Comparison of ENCODE assay signal across 8 cellular contexts in genomic region chr1:230308039-230308438, GRCh38.
A peak's percentile ranks its signal among the peaks of the same experiment; 100 is the strongest.
DNase-seq lines count a peak whose midpoint lies in the region; ATAC-seq and TF ChIP-seq lines count a peak whose summit lies in the region.

No MANE protein-coding gene starts in this region.

- H3K9me3 ChIP-seq in mammary epithelial cell (replicated peaks; ENCODE audit: insufficient read depth, low read length) (no peaks in the 10 kb centered on the region), lung (ENCODE audit: control insufficient read depth in 2 of 2, insufficient read depth in 1 of 2, low read length in 1 of 2) (no peaks in the 10 kb centered on the region)

- H3K4me3 ChIP-seq in mammary epithelial cell (replicated peaks in 1 of 3; ENCODE audit: insufficient read depth in 1 of 3, low read depth in 2 of 3, low read length in 3 of 3) (no peak overlapping the region), lung (no peak overlapping the region)

- no peak overlapping the region for H2AFZ ChIP-seq in mammary epithelial cell (ENCODE audit: low read depth, low read length)

- H4K20me1 ChIP-seq in mammary epithelial cell (ENCODE audit: insufficient read depth, low read length): no peaks in the 10 kb centered on the region

- in situ Hi-C loops in mammary epithelial cell (cut with MboI; ENCODE audit: low sequenced_read_pairs in 2 of 2): loop anchor here (25.0 kb wide), 2 partner anchors 646 to 1046 kb away; partner anchors contain the start of gene RAB4A (in 1 of the 2)

- intact Hi-C loops in mammary epithelial cell (cut with micrococcal nuclease): no loop called here

- WGBS in mammary epithelial cell (ENCODE audit: low coverage, missing lambda C conversion rate): 50% methylated on average over 8 of the region's 8 CpGs
- 71 to 84% methylated on average over 8 of the region's 8 CpGs for whole genome bisulfite sequencing in lung, 2 donors

- H3K36me3 ChIP-seq in mammary epithelial cell (ENCODE audit: insufficient read depth, low read length) (no peaks in the 10 kb centered on the region), lung (ENCODE audit: control insufficient read depth in 2 of 2, insufficient read depth in 2 of 2, low read length in 2 of 2) (no peaks in the 10 kb centered on the region)

- H3K4me2 ChIP-seq in mammary epithelial cell (ENCODE audit: insufficient read depth, low read depth, low read length): no peak overlapping the region

- no peak overlapping the region for H3K9ac ChIP-seq in mammary epithelial cell (ENCODE audit: insufficient read depth, low read length)

- H3K27ac ChIP-seq in mammary epithelial cell (ENCODE audit: insufficient read depth, low read depth, low read length) (no peak overlapping the region), lung (ENCODE audit: low read depth in 1 of 2, low read length in 1 of 2) (no peak overlapping the region)

- H3K27me3 ChIP-seq in mammary epithelial cell (ENCODE audit: insufficient read depth, low read length) (no peaks in the 10 kb centered on the region), lung (ENCODE audit: control insufficient read depth, insufficient read depth) (no peaks in the 10 kb centered on the region)

- no peaks in the 10 kb centered on the region for H3K79me2 ChIP-seq in mammary epithelial cell (ENCODE audit: insufficient read depth, low read length)

- H3K4me1 ChIP-seq in mammary epithelial cell (ENCODE audit: insufficient read depth, low read length) (peaks cover 13% of the 10 kb centered on the region), lung (ENCODE audit: control insufficient read depth in 2 of 2, insufficient read depth in 2 of 2, low read length in 2 of 2) (no peaks in the 10 kb centered on the region)

- dilution Hi-C loops in mammary epithelial cell (cut with HindIII; ENCODE audit: low sequenced_read_pairs): no loop called here

- TF ChIP-seq CTCF in AG09319 (IDR thresholded peaks at IDR 0.05; ENCODE audit: low read depth, low read length): no peak
- TF ChIP-seq CTCF in mammary epithelial cell (conservative IDR thresholded peaks at IDR 0.05 in 1 of 2, IDR thresholded peaks at IDR 0.05 in 1 of 2; ENCODE audit: extremely low read depth in 1 of 2, insufficient read depth in 1 of 2, low read depth in 1 of 2, low read length in 2 of 2): no peak
- no peak for TF ChIP-seq CTCF in lung (IDR thresholded peaks at IDR 0.05; ENCODE audit: control extremely low read depth, extremely low read depth)

- no peak for ATAC-seq in lung (ENCODE audit: insufficient read depth, low FRiP score)

- CTCF ChIA-PET in mammary epithelial cell (lab: Charles Lee; ENCODE audit: low non-redundant PET): interaction anchor here (0.5 kb wide), 1 partner anchor 49 kb away, joined by 3 read pairs; no protein-coding TSS in a partner anchor

- DNase-seq in AG09319 (ENCODE audit: extremely low read depth, low read depth) (peak; percentile 11), NCI-H146 (lab: John Stamatoyannopoulos, UW) (peak; percentile 73), mammary epithelial cell (peak; percentile 94), lung (ENCODE audit: low spot score) (peak; percentile 72), NCI-H2171 treated with DMSO at 0.1 percent for 48 hours (lab: John Stamatoyannopoulos, UW) (no peak), pons (ENCODE audit: low spot score) (no peak)
- no peak for DNase-seq in stimulated activated CD4-positive, alpha-beta T cell treated with anti-CD3 and anti-CD28 coated beads, Interleukin-12 subunit alpha, Interleukin-12 subunit beta, amount 100 ng/mL, for 4 hours
- no peak for DNase-seq in activated CD4-positive, alpha-beta T cell treated with anti-CD3 and anti-CD28 coated beads for 1 hour

- no TSS peak for BruUV-seq in mammary epithelial cell (replicated peaks; lab: Mats Ljungman, UMichigan)

Comparison
In these comparisons a context has a peak if more than half of its experiments do, and no peak if none do; other contexts are left out.
1. DNase-seq: peak in AG09319 (single experiment), NCI-H146 (single experiment), mammary epithelial cell (single experiment) and lung (single experiment); none in NCI-H2171 treated with DMSO at 0.1 percent for 48 hours (single experiment), pons (single experiment), stimulated activated CD4-positive, alpha-beta T cell treated with anti-CD3 and anti-CD28 coated beads, Interleukin-12 subunit alpha, Interleukin-12 subunit beta, amount 100 ng/mL, for 4 hours (single experiment) and activated CD4-positive, alpha-beta T cell treated with anti-CD3 and anti-CD28 coated beads for 1 hour (single experiment).